8 cellular contexts compared by ENCODE assay signal in the genomic region with DNA sequence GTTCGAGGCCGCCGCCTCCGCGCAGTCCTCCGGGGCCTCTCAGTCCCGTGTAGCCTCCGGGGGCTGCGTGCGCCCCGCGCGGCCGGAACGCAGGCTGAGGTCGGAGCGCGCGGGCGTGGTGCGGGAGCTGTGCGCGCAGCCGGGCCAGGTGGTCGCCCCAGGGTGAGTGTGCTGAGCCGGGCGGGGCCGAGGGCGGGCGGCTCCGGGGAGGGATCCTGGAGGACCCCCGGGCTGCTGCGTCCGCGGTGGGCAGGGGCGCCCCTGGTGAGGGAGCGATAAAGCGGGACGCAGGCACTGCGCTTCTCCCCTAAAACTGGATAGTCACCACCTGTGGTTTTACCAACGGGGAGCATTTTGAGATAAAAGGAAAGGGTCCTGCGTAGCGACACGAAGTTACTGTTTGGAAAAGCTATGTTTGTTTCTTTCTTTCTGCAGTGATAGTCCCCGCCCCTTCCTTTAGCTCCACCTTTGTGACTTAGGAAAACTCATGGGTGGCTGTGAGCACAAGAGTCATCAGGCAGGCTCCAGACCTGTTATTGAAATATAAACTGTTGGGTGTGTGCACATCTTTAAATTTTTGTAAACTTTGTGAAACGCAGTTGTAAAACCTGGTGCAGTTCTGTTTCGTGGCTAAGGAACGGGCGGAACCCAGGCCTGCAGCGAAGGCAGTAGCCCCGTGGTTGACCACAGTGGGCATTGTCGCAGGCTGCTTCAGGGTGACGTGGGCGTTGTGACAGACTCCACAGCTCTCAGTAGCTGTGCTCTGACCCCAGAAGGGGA. TPM values are rescaled to one million over a fixed set of nuclear protein-coding genes. Genes with fewer than 3 reads are reported as not detected.
DNase-seq lines count a peak whose midpoint lies in the region; ATAC-seq and TF ChIP-seq lines count a peak whose summit lies in the region.

No MANE protein-coding gene starts in this region.

- peaks cover 5% of the 10 kb centered on the region for H3K4me1 ChIP-seq in parathyroid adenoma

- H3K4me3 ChIP-seq in fibroblast of pulmonary artery (replicated peaks; ENCODE audit: low read depth, low read length) (peak overlapping the region; percentile 66), parathyroid adenoma (ENCODE audit: low read depth, low read length) (peak overlapping the region; percentile 93)

- TF ChIP-seq CTCF in fibroblast of pulmonary artery (IDR thresholded peaks at IDR 0.05; ENCODE audit: low read length, missing control alignments) (no peak), parathyroid adenoma (IDR thresholded peaks at IDR 0.05) (no peak)

- H3K36me3 ChIP-seq in parathyroid adenoma (ENCODE audit: control insufficient read depth, insufficient read depth, low read length): no peaks in the 10 kb centered on the region

- no peaks in the 10 kb centered on the region for H3K27me3 Mint-ChIP-seq in activated T-cell treated with anti-CD3 and anti-CD28 coated beads, Interleukin-2, amount 50 U/mL, for 4 hours (ENCODE audit: low read depth)

- H3K4me1 Mint-ChIP-seq in activated T-cell treated with anti-CD3 and anti-CD28 coated beads, Interleukin-2, amount 50 U/mL, for 4 hours (ENCODE audit: low read depth): peaks cover 62% of the 10 kb centered on the region

- peaks cover 46% of the 10 kb centered on the region for H3K79me2 ChIP-seq in parathyroid adenoma

- DNase-seq in GM04503 (ENCODE audit: low read depth): peak; percentile 13
- DNase-seq in NCI-H2196 (lab: John Stamatoyannopoulos, UW; ENCODE audit: unreplicated experiment): peak; percentile 30
- DNase-seq in activated T-cell treated with anti-CD3 and anti-CD28 coated beads, Interleukin-2, amount 50 U/mL, for 4 hours: peak; percentile 32
- peak; percentile 60 for DNase-seq in fibroblast of pulmonary artery (ENCODE audit: low read depth)
- DNase-seq in midbrain (lab: John Stamatoyannopoulos, UW): no peak
- DNase-seq in A172 (ENCODE audit: low spot score): no peak

- H3K27me3 ChIP-seq in parathyroid adenoma (ENCODE audit: control insufficient read depth, insufficient read depth, low read length): no peaks in the 10 kb centered on the region

- peak overlapping the region; percentile 1 for H2AFZ ChIP-seq in parathyroid adenoma

- ATAC-seq in HG02571 (IDR thresholded peaks at IDR 0.05; ENCODE audit: unreplicated experiment): peak; percentile 0
- ATAC-seq in activated T-cell treated with anti-CD3 and anti-CD28 coated beads, Interleukin-2, amount 50 U/mL, for 4 hours: peak; percentile 2 to 6

- H3K9me3 Mint-ChIP-seq in activated T-cell treated with anti-CD3 and anti-CD28 coated beads, Interleukin-2, amount 50 U/mL, for 4 hours: no peaks in the 10 kb centered on the region

- H3K9ac ChIP-seq in parathyroid adenoma: no peak overlapping the region

- H3K36me3 Mint-ChIP-seq in activated T-cell treated with anti-CD3 and anti-CD28 coated beads, Interleukin-2, amount 50 U/mL, for 4 hours (ENCODE audit: insufficient read depth): peaks cover 10% of the 10 kb centered on the region

- peak overlapping the region; percentile 83 for H3K4me2 ChIP-seq in parathyroid adenoma (ENCODE audit: low read length)

- H3K9me3 ChIP-seq in parathyroid adenoma (ENCODE audit: control insufficient read depth, low read length): no peaks in the 10 kb centered on the region

- H3K27ac ChIP-seq in parathyroid adenoma: no peak overlapping the region

- peak overlapping the region; percentile 90 for H3K4me3 Mint-ChIP-seq in activated T-cell treated with anti-CD3 and anti-CD28 coated beads, Interleukin-2, amount 50 U/mL, for 4 hours

RNA-seq across cellular contexts. Expression of gene CTDP1, which starts 0.7 kb away (rescaled TPM):
- 10 to 100 TPM; 38.6 to 46.2 (median 44.6) TPM for total RNA-seq in activated T-cell treated with anti-CD3 and anti-CD28 coated beads, Interleukin-2, amount 50 U/mL, for 4 hours
- 16.5 and 20.4 TPM in 2 replicates for total RNA-seq in A172 (2014; rRNA removed; shearing (Covaris generic))

Comparison
In these comparisons a context has a peak if more than half of its experiments do, and no peak if none do; other contexts are left out.
1. DNase-seq: peak in GM04503 (single experiment), NCI-H2196 (single experiment), activated T-cell treated with anti-CD3 and anti-CD28 coated beads, Interleukin-2, amount 50 U/mL, for 4 hours (single experiment) and fibroblast of pulmonary artery (single experiment); none in midbrain (single experiment) and A172 (single experiment).